In genomic region chr5:33973271-33973670, GRCh38 we compare ENCODE assay signal across 21 cellular contexts. TPM values are rescaled to one million over a fixed set of nuclear protein-coding genes. Genes with fewer than 3 reads are reported as not detected.
A peak's percentile ranks its signal among the peaks of the same experiment; 100 is the strongest.
DNase-seq lines count a peak whose midpoint lies in the region; ATAC-seq and TF ChIP-seq lines count a peak whose summit lies in the region.
"Had no signal": no experiment of that assay in that cellular context is flagged by ENCODE, and none has a peak within 500 bp of the region (broad histone marks: within the 10 kb centered on the region; RNA-seq: fewer than 3 reads in every experiment).

No MANE protein-coding gene starts in this region.

- no peaks in the 10 kb centered on the region for H3K79me2 ChIP-seq in DND-41 (ENCODE audit: insufficient read depth, low read length)

- no peak overlapping the region for H3K27ac Mint-ChIP-seq in activated CD8-positive, alpha-beta memory T cell treated with anti-CD3 and anti-CD28 coated beads, Interleukin-2, amount 10 ng/mL, durations not matched to agents 7 days and 5 days

- ATAC-seq in DND-41 (ENCODE audit: insufficient read depth, low read depth) (peak; percentile 42; the same call in 1 of the 3 replicates), GM18502 (IDR thresholded peaks at IDR 0.05; ENCODE audit: poor library complexity, unreplicated experiment) (peak; percentile 67), GM21619 (IDR thresholded peaks at IDR 0.05; ENCODE audit: unreplicated experiment) (peak; percentile 65), HG03139 (IDR thresholded peaks at IDR 0.05; ENCODE audit: unreplicated experiment) (no peak)
- no peak for ATAC-seq in activated CD8-positive, alpha-beta memory T cell treated with anti-CD3 and anti-CD28 coated beads, Interleukin-2, amount 10 ng/mL, durations not matched to agents 7 days and 5 days
- ATAC-seq: right lobe of liver had no signal

- H3K4me1 ChIP-seq in DND-41 (ENCODE audit: insufficient read depth, low read length) (no peaks in the 10 kb centered on the region), suprapubic skin (peaks cover 17% of the 10 kb centered on the region)
- H3K4me1 ChIP-seq: right lobe of liver had no signal

- no peak overlapping the region for H3K4me3 ChIP-seq in DND-41 (ENCODE audit: low read depth in 1 of 2, low read length in 2 of 2)
- H3K4me3 ChIP-seq in suprapubic skin: no peak overlapping the region
- H3K4me3 ChIP-seq: dorsolateral prefrontal cortex, esophagus muscularis mucosa, HAP-1, right lobe of liver had no signal

- H3K9ac ChIP-seq in DND-41 (ENCODE audit: low read depth, low read length): no peak overlapping the region

- no peaks in the 10 kb centered on the region for H3K36me3 Mint-ChIP-seq in activated CD8-positive, alpha-beta memory T cell treated with anti-CD3 and anti-CD28 coated beads, Interleukin-2, amount 10 ng/mL, durations not matched to agents 7 days and 5 days

- H4K20me1 ChIP-seq in DND-41 (ENCODE audit: insufficient read depth, low read length): no peaks in the 10 kb centered on the region

- H3K36me3 ChIP-seq in DND-41 (ENCODE audit: insufficient read depth, low read length) (no peaks in the 10 kb centered on the region), KOPT-K1 (ENCODE audit: insufficient read depth, low read length) (no peaks in the 10 kb centered on the region), suprapubic skin (no peaks in the 10 kb centered on the region)
- H3K36me3 ChIP-seq: esophagus muscularis mucosa, HAP-1, right lobe of liver had no signal

- H2AFZ ChIP-seq in DND-41 (ENCODE audit: low read depth, low read length): no peak overlapping the region

- no peak for TF ChIP-seq EP300 in suprapubic skin (IDR thresholded peaks at IDR 0.05)

- no peak overlapping the region for H3K4me2 ChIP-seq in DND-41 (ENCODE audit: insufficient read depth, low read length)

- H3K27me3 Mint-ChIP-seq in activated CD8-positive, alpha-beta memory T cell treated with anti-CD3 and anti-CD28 coated beads, Interleukin-2, amount 10 ng/mL, durations not matched to agents 7 days and 5 days: peaks cover 8% of the 10 kb centered on the region

- peaks cover 9% of the 10 kb centered on the region for H3K4me1 Mint-ChIP-seq in activated CD8-positive, alpha-beta memory T cell treated with anti-CD3 and anti-CD28 coated beads, Interleukin-2, amount 10 ng/mL, durations not matched to agents 7 days and 5 days

- H3K27me3 ChIP-seq in DND-41 (ENCODE audit: insufficient read depth, low read length, poor library complexity) (no peaks in the 10 kb centered on the region), suprapubic skin (no peaks in the 10 kb centered on the region)
- H3K27me3 ChIP-seq: dorsolateral prefrontal cortex, esophagus muscularis mucosa, right lobe of liver had no signal

- WGBS in suprapubic skin: 59% methylated on average over 2 of the region's 2 CpGs

- TF ChIP-seq POLR2A in suprapubic skin (IDR thresholded peaks at IDR 0.05): no peak

- no peak overlapping the region for H3K27ac ChIP-seq in DND-41 (ENCODE audit: low read length)
- H3K27ac ChIP-seq in KOPT-K1 (ENCODE audit: low read depth, low read length, poor library complexity, severe bottlenecking): peak overlapping the region; percentile 5
- no peak overlapping the region for H3K27ac ChIP-seq in suprapubic skin
- H3K27ac ChIP-seq: dorsolateral prefrontal cortex, esophagus muscularis mucosa, right lobe of liver had no signal

- no peak overlapping the region for H3K4me3 Mint-ChIP-seq in activated CD8-positive, alpha-beta memory T cell treated with anti-CD3 and anti-CD28 coated beads, Interleukin-2, amount 10 ng/mL, durations not matched to agents 7 days and 5 days

- H3K9me3 ChIP-seq in DND-41 (ENCODE audit: insufficient read depth, low read length, severe bottlenecking): no peaks in the 10 kb centered on the region
- H3K9me3 ChIP-seq in KOPT-K1 (ENCODE audit: insufficient read depth, low read length, poor library complexity, severe bottlenecking): no peaks in the 10 kb centered on the region
- H3K9me3 ChIP-seq in suprapubic skin: no peaks in the 10 kb centered on the region
- H3K9me3 ChIP-seq: esophagus muscularis mucosa, HAP-1, right lobe of liver had no signal

- no peaks in the 10 kb centered on the region for H3K9me3 Mint-ChIP-seq in activated CD8-positive, alpha-beta memory T cell treated with anti-CD3 and anti-CD28 coated beads, Interleukin-2, amount 10 ng/mL, durations not matched to agents 7 days and 5 days (ENCODE audit: low read depth)

- CTCF ChIA-PET in activated CD8-positive, alpha-beta memory T cell treated with anti-CD3 and anti-CD28 coated beads, Interleukin-2, amount 10 ng/mL, durations not matched to agents 7 days and 5 days (lab: Charles Lee): no interaction called here

- no peak for TF ChIP-seq CTCF in DND-41 (IDR thresholded peaks at IDR 0.05; ENCODE audit: borderline replicate concordance, extremely low read depth, low read length, poor library complexity, severe bottlenecking)
- no peak for TF ChIP-seq CTCF in suprapubic skin (IDR thresholded peaks at IDR 0.05)

- DNase-seq in DND-41: no peak
- DNase-seq in suprapubic skin (ENCODE audit: low spot score in 2 of 2): no peak
- DNase-seq in stimulated activated naive CD4-positive, alpha-beta T cell (lab: John Stamatoyannopoulos, UW): no peak
- DNase-seq in activated CD8-positive, alpha-beta memory T cell treated with anti-CD3 and anti-CD28 coated beads, Interleukin-2, amount 10 ng/mL, durations not matched to agents 7 days and 5 days: no peak
- DNase-seq: activated naive CD4-positive, alpha-beta T cell treated with Interleukin-2 at 50 U/mL for 16 hours; dorsolateral prefrontal cortex; glutamatergic neuron; Karpas-422; NCI-H2171; occipital lobe; right lobe of liver; RPMI8226; SW 1271 had no signal

RNA-seq across cellular contexts. Expression of gene SLC45A2, which starts 11.2 kb away (rescaled TPM):
- total RNA-seq in suprapubic skin: 1 to 10 TPM; 1.2 to 7.6 (median 1.9) TPM
- under 1 TPM in 1 of 2 experiments, not detected in 1; 0.21 TPM for total RNA-seq in activated CD8-positive, alpha-beta memory T cell treated with anti-CD3 and anti-CD28 coated beads, Interleukin-2, amount 10 ng/mL, durations not matched to agents 7 days and 5 days
- total RNA-seq: subcutaneous adipose tissue had no signal

RNA-seq across cellular contexts. Expression of gene AMACR, which starts 34.6 kb away (rescaled TPM):
- total RNA-seq in suprapubic skin: 10 to 100 TPM in 3 of 4 donors, 1 to 10 TPM in 1; 9.1 to 14.3 (median 11.5) TPM
- 1 to 10 TPM; 6.6 to 9.5 TPM for total RNA-seq in activated CD8-positive, alpha-beta memory T cell treated with anti-CD3 and anti-CD28 coated beads, Interleukin-2, amount 10 ng/mL, durations not matched to agents 7 days and 5 days

RNA-seq across cellular contexts. Expression of gene RXFP3, which starts 37.1 kb away (rescaled TPM):
- total RNA-seq in suprapubic skin: not detected
- total RNA-seq in activated CD8-positive, alpha-beta memory T cell treated with anti-CD3 and anti-CD28 coated beads, Interleukin-2, amount 10 ng/mL, durations not matched to agents 7 days and 5 days: not detected
- total RNA-seq: esophagus muscularis mucosa, liver, right lobe of liver, subcutaneous adipose tissue had no signal

Comparison
In these comparisons a context has a peak if more than half of its experiments do, and no peak if none do; other contexts are left out.
1. ATAC-seq: peak in DND-41 (single experiment), GM18502 (single experiment) and GM21619 (single experiment); none in HG03139 (single experiment) and activated CD8-positive, alpha-beta memory T cell treated with anti-CD3 and anti-CD28 coated beads, Interleukin-2, amount 10 ng/mL, durations not matched to agents 7 days and 5 days (single experiment).